8 cellular contexts compared by ENCODE assay signal in the genomic region with DNA sequence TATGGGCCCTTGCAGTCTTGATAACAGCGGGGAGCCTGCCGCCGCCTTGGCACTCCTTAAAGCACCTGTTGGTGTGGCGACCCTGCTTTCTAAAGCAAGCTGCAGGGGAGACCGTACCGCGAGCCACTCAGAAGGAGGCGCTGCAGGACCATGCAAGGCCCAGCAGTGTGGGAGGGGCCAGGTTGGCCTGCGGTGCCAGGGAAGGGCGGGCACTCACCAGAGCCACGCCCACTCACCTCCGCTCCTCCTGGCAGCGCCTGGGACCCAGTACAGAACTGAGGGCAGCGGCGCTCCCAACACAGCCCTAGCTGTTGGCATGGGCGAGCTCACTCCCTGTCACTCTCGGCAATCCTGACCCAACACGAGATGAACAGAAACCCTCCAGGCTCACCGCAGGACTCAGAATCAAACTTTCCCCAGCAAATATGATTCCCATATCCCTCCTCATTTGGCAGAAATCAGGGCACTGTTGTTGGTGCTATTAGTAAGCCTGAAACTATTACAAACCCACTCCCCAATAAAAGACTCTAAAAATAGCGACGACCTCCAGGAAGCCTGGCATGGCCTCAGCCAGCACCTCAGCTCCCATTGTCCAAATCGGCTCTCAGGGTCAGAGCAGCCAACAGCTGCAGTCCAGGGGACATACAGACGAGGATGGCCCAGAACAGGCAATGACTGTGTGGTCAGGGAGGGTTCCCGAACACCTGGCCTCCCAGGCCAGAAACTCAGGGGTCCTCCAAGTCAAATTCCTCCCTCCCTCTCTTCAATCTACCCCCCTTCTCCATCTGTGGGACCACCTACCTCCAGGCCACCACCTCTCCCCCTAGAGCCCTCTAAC.
A peak's percentile ranks its signal among the peaks of the same experiment; 100 is the strongest.
DNase-seq lines count a peak whose midpoint lies in the region; ATAC-seq and TF ChIP-seq lines count a peak whose summit lies in the region.

No MANE protein-coding gene starts in this region.

- no peak overlapping the region for H3K9ac ChIP-seq in smooth muscle cell (ENCODE audit: low read depth)

- peaks cover 16% of the 10 kb centered on the region for H4K20me1 ChIP-seq in smooth muscle cell (ENCODE audit: low read depth)

- no peaks in the 10 kb centered on the region for H3K27me3 ChIP-seq in left ventricle myocardium inferior (ENCODE audit: low read depth)
- no peaks in the 10 kb centered on the region for H3K27me3 ChIP-seq in smooth muscle cell (ENCODE audit: low read depth)

- intact Hi-C loops in left ventricle myocardium inferior (cut with micrococcal nuclease): loop anchor here (10.0 kb wide), 1 partner anchor 104 kb away; no protein-coding TSS in a partner anchor

- no peaks in the 10 kb centered on the region for H3K9me3 ChIP-seq in left ventricle myocardium inferior (replicated peaks)
- no peaks in the 10 kb centered on the region for H3K9me3 ChIP-seq in smooth muscle cell (replicated peaks; ENCODE audit: low read depth)

- H3F3A ChIP-seq in smooth muscle cell (ENCODE audit: low read depth): peaks cover 6% of the 10 kb centered on the region

- H3K36me3 ChIP-seq in left ventricle myocardium inferior (peaks cover 54% of the 10 kb centered on the region), smooth muscle cell (ENCODE audit: low read depth) (no peaks in the 10 kb centered on the region)

- H3K4me2 ChIP-seq in smooth muscle cell: no peak overlapping the region

- peaks cover 49% of the 10 kb centered on the region for H3K4me1 ChIP-seq in left ventricle myocardium inferior
- H3K4me1 ChIP-seq in smooth muscle cell (ENCODE audit: low read depth): no peaks in the 10 kb centered on the region

- H3K79me2 ChIP-seq in smooth muscle cell (ENCODE audit: low read depth): no peaks in the 10 kb centered on the region

- TF ChIP-seq CTCF in left ventricle myocardium inferior (IDR thresholded peaks at IDR 0.05; ENCODE audit: borderline replicate concordance) (peak; percentile 65), smooth muscle cell (IDR thresholded peaks at IDR 0.05; ENCODE audit: borderline replicate concordance, insufficient read depth, poor library complexity, severe bottlenecking) (peak; percentile 61)

- H3K27ac ChIP-seq in left ventricle myocardium inferior (replicated peaks) (no peak overlapping the region), smooth muscle cell (ENCODE audit: low read depth) (no peak overlapping the region)

- DNase-seq in G401 (ENCODE audit: low spot score) (peak; percentile 24), left ventricle myocardium inferior (peak; percentile 67), smooth muscle cell (lab: John Stamatoyannopoulos, UW; ENCODE audit: unreplicated experiment) (peak; percentile 15), NCI-H1694 (lab: John Stamatoyannopoulos, UW) (no peak)
- DNase-seq in activated naive CD4-positive, alpha-beta T cell treated with Interleukin-2 at 50 U/mL for 16 hours: peak; percentile 78

- H3K4me3 ChIP-seq in left ventricle myocardium inferior (no peak overlapping the region), smooth muscle cell (no peak overlapping the region)

- no peak overlapping the region for H2AFZ ChIP-seq in smooth muscle cell (ENCODE audit: low read depth)

- ATAC-seq in HG02981 (IDR thresholded peaks at IDR 0.05; ENCODE audit: unreplicated experiment) (peak; percentile 49), SK-N-SH treated with all-trans-retinoic acid at 6 μM for 48 hours (peak; percentile 70), HG03025 (IDR thresholded peaks at IDR 0.05; ENCODE audit: low FRiP score, unreplicated experiment) (no peak)

- WGBS in smooth muscle cell (ENCODE audit: low lambda C conversion rate): 52% methylated on average over 22 of the region's 24 CpGs

- in situ Hi-C loops in G401 (cut with HindIII; ENCODE audit: low sequenced_read_pairs): no loop called here

TF ChIP-seq in SK-N-SH treated with all-trans-retinoic acid at 6 μM for 48 hours, 23 proteins besides CTCF, POLR2A, EP300 and RAD21:
- no peak for TF ChIP-seq ZNF8 (CRISPR knock-in tag; IDR thresholded peaks at IDR 0.05)
